ENCODE assay signal across 1 cellular context in genomic region chr10:43701295-43701694, GRCh38.
TF ChIP-seq lines count a peak whose summit lies in the region.

No MANE protein-coding gene starts in this region.

TF ChIP-seq in K562, 482 proteins besides CTCF, POLR2A, EP300 and RAD21:
- TF ChIP-seq TOE1 (IDR thresholded peaks at IDR 0.05; ENCODE audit: borderline replicate concordance), result no peak
- TF ChIP-seq TOE1 (CRISPR knock-in tag; IDR thresholded peaks at IDR 0.05; ENCODE audit: borderline replicate concordance, low read depth), result no peak
- TF ChIP-seq, protein P1, sequence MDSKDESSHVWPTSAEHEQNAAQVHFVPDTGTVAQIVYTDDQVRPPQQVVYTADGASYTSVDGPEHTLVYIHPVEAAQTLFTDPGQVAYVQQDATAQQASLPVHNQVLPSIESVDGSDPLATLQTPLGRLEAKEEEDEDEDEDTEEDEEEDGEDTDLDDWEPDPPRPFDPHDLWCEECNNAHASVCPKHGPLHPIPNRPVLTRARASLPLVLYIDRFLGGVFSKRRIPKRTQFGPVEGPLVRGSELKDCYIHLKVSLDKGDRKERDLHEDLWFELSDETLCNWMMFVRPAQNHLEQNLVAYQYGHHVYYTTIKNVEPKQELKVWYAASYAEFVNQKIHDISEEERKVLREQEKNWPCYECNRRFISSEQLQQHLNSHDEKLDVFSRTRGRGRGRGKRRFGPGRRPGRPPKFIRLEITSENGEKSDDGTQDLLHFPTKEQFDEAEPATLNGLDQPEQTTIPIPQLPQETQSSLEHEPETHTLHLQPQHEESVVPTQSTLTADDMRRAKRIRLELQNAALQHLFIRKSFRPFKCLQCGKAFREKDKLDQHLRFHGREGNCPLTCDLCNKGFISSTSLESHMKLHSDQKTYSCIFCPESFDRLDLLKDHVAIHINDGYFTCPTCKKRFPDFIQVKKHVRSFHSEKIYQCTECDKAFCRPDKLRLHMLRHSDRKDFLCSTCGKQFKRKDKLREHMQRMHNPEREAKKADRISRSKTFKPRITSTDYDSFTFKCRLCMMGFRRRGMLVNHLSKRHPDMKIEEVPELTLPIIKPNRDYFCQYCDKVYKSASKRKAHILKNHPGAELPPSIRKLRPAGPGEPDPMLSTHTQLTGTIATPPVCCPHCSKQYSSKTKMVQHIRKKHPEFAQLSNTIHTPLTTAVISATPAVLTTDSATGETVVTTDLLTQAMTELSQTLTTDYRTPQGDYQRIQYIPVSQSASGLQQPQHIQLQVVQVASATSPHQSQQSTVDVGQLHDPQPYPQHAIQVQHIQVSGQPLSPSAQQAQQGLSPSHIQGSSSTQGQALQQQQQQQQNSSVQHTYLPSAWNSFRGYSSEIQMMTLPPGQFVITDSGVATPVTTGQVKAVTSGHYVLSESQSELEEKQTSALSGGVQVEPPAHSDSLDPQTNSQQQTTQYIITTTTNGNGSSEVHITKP (IDR thresholded peaks at IDR 0.05; ENCODE audit: partially characterized antibody), result peak; percentile 15
